ENCODE assay signal across 18 cellular contexts in the genomic region with DNA sequence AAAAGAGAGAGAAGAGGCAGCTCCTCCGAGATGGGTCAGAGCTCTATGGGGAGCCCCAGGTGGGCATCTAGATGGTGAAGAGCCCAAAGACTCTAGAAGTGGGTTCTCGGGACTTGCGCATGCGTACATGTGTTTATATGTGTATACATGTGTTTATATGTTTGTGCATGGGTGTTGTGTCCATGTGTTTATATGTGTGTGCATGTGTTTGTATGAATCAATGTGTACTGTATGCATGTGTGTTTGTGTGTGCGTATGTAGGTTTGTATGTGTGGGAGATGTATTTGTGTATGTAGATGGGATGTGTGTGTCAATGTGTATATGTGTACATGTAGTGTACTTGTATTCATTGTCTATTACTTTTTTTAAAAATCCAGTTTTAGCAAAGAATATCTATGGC. TPM values are rescaled to one million over a fixed set of nuclear protein-coding genes. Genes with fewer than 3 reads are reported as not detected.
DNase-seq lines count a peak whose midpoint lies in the region; ATAC-seq, FAIRE-seq and TF ChIP-seq lines count a peak whose summit lies in the region.
"Had no signal": no experiment of that assay in that cellular context is flagged by ENCODE, and none has a peak within 500 bp of the region (broad histone marks: within the 10 kb centered on the region; RNA-seq: fewer than 3 reads in every experiment).

No MANE protein-coding gene starts in this region.

- H3K27ac ChIP-seq in GM23248 (peak overlapping the region; percentile 45; the same call in 1 of the 2 replicates), IMR-90 (ENCODE audit: insufficient read depth, low read length) (no peak overlapping the region)
- H3K27ac ChIP-seq: PC-9, SJSA1 had no signal

- peaks cover 18% of the 10 kb centered on the region for H3F3A ChIP-seq in GM23248 (ENCODE audit: insufficient read depth)

- no peak overlapping the region for H4K8ac ChIP-seq in IMR-90 (ENCODE audit: low read depth in 2 of 2, low read length in 2 of 2)

- H3K36me3 ChIP-seq in GM23248 (ENCODE audit: low read depth) (no peaks in the 10 kb centered on the region), IMR-90 (ENCODE audit: control insufficient read depth, insufficient read depth, low read length) (no peaks in the 10 kb centered on the region)
- H3K36me3 ChIP-seq: SJSA1 had no signal

- H2AK9ac ChIP-seq in IMR-90 (replicated peaks; ENCODE audit: low read depth, low read length, poor library complexity), result no peak overlapping the region

- TF ChIP-seq CTCF in IMR-90 (conservative IDR thresholded peaks at IDR 0.05; ENCODE audit: low read depth, low read length) (no peak), fibroblast of mammary gland (conservative IDR thresholded peaks at IDR 0.05; ENCODE audit: control insufficient read depth, insufficient read depth, low read depth, low read length) (no peak)

- H3K9me1 ChIP-seq in IMR-90 (ENCODE audit: insufficient read depth, low read length), result peaks cover 8% of the 10 kb centered on the region

- H3K27me3 ChIP-seq in GM23248 (replicated peaks; ENCODE audit: insufficient read depth), result peaks cover 18% of the 10 kb centered on the region
- H3K27me3 ChIP-seq in IMR-90 (ENCODE audit: control insufficient read depth, insufficient read depth, low read length), result peaks cover 33% of the 10 kb centered on the region

- no peaks in the 10 kb centered on the region for H3K79me1 ChIP-seq in IMR-90 (ENCODE audit: low read depth in 1 of 2, low read length in 2 of 2)

- POLR2A ChIA-PET in IMR-90 (lab: Charles Lee; ENCODE audit: unreplicated experiment), result no interaction called here

- peak overlapping the region; percentile 36; the same call in 1 of the 2 replicates for H3K18ac ChIP-seq in IMR-90 (ENCODE audit: low read depth, low read length)

- in situ Hi-C loops in GM23248 (cut with MboI), result no loop called here
- in situ Hi-C loops in IMR-90 (cut with MboI; ENCODE audit: low sequenced_read_pairs), result no loop called here

- intact Hi-C loops in IMR-90 (cut with micrococcal nuclease), result no loop called here
- intact Hi-C loops in cardiac septum (cut with DNase I), result no loop called here

- H4K91ac ChIP-seq in IMR-90 (ENCODE audit: insufficient read depth, low read depth, low read length), result no peak overlapping the region

- H4K20me1 ChIP-seq in GM23248 (ENCODE audit: insufficient read depth) (no peaks in the 10 kb centered on the region), IMR-90 (ENCODE audit: insufficient read depth, low read length) (peaks cover 4% of the 10 kb centered on the region; the same call in 1 of the 2 replicates)

- H2AFZ ChIP-seq in GM23248 (no peak overlapping the region), IMR-90 (replicated peaks; ENCODE audit: low read length, poor library complexity) (no peak overlapping the region)
- H2AFZ ChIP-seq: PC-9 had no signal

- no peak for TF ChIP-seq RAD21 in IMR-90 (IDR thresholded peaks at IDR 0.05; ENCODE audit: low read length)

- no peak overlapping the region for H2BK15ac ChIP-seq in IMR-90 (ENCODE audit: low read depth, low read length)

- peak overlapping the region; percentile 29 for H2BK5ac ChIP-seq in IMR-90 (ENCODE audit: low read depth, low read length, poor library complexity, severe bottlenecking)

- H3K4ac ChIP-seq in IMR-90 (ENCODE audit: low read depth, low read length), result no peak overlapping the region

- H3K9me3 ChIP-seq in GM23248 (ENCODE audit: low read depth), result no peaks in the 10 kb centered on the region
- no peaks in the 10 kb centered on the region for H3K9me3 ChIP-seq in IMR-90 (ENCODE audit: control insufficient read depth, insufficient read depth, low read length)
- H3K9me3 ChIP-seq: SJSA1 had no signal

- CTCF ChIA-PET in IMR-90 (lab: Yijun Ruan, JAX), result interaction anchor here (0.6 kb wide), 1 partner anchor 21 kb away, joined by 3 read pairs; no protein-coding TSS in a partner anchor

- peak; percentile 13 for FAIRE-seq in urothelium cell line (lab: Jason Lieb, UNC)

- H3K4me3 ChIP-seq in GM23248 (no peak overlapping the region), IMR-90 (ENCODE audit: insufficient read depth, low read depth, low read length) (no peak overlapping the region), fibroblast of mammary gland (ENCODE audit: control insufficient read depth, low read depth, low read length) (no peak overlapping the region)
- H3K4me3 ChIP-seq: PC-9, SJSA1 had no signal

- dilution Hi-C loops in IMR-90 (cut with HindIII; ENCODE audit: low sequenced_read_pairs, unreplicated experiment), result no loop called here

- peak overlapping the region; percentile 27; the same call in 1 of the 2 replicates for H2AK5ac ChIP-seq in IMR-90 (ENCODE audit: low read depth, low read length)

- H4K5ac ChIP-seq in IMR-90 (ENCODE audit: low read depth, low read length), result no peak overlapping the region

- TF ChIP-seq POLR2A in IMR-90 (IDR thresholded peaks at IDR 0.05; ENCODE audit: low read depth, low read length), result no peak

- H3K4me2 ChIP-seq in GM23248 (ENCODE audit: unreplicated experiment) (peak overlapping the region; percentile 45), IMR-90 (ENCODE audit: low read depth, low read length) (no peak overlapping the region)
- H3K4me2 ChIP-seq: PC-9 had no signal

- H3K14ac ChIP-seq in IMR-90 (replicated peaks; ENCODE audit: low read depth, low read length), result no peak overlapping the region

- H3K9me2 ChIP-seq in GM23248 (ENCODE audit: insufficient read depth), result no peaks in the 10 kb centered on the region

- BruUV-seq in IMR-90 (replicated peaks; lab: Mats Ljungman, UMichigan), result no TSS peak

- no peak overlapping the region for H2BK120ac ChIP-seq in IMR-90 (ENCODE audit: low read depth, low read length)

- H2BK20ac ChIP-seq in IMR-90 (ENCODE audit: low read depth, low read length), result no peak overlapping the region

- H3K4me1 ChIP-seq in GM23248 (ENCODE audit: insufficient read depth) (peaks cover 16% of the 10 kb centered on the region), IMR-90 (ENCODE audit: control insufficient read depth, insufficient read depth, low read length) (peaks cover 11% of the 10 kb centered on the region)

- 98 to 99% methylated on average over 5 of the region's 5 CpGs for WGBS in GM23248 (ENCODE audit: low coverage in 1 of 2, low lambda C conversion rate in 2 of 2, missing lambda C conversion rate in 2 of 2), 2 experiments
- WGBS in IMR-90 (ENCODE audit: extremely low coverage in 2 of 2, insufficient read length in 1 of 2), 2 experiments, result 93 to 100% methylated on average over 1 to 5 of the region's 5 CpGs

- ATAC-seq in IMR-90 (ENCODE audit: low read depth), result peak; percentile 21
- no peak for ATAC-seq in HG02885 (IDR thresholded peaks at IDR 0.05; ENCODE audit: poor library complexity, unreplicated experiment)

- DNase-seq in GM23248 (no peak), IMR-90 (no peak), fibroblast of mammary gland (ENCODE audit: low read depth) (peak; percentile 2), urothelium cell line (ENCODE audit: low spot score) (no peak), GM03348 (ENCODE audit: low spot score) (no peak), cardiac septum (ENCODE audit: low spot score) (no peak)
- DNase-seq: COR-L47, GF-D8, KG1, NCI-H1048, NCI-H1436 treated with DMSO at 0.1 percent for 48 hours, NCI-H748 treated with DMSO at 0.1 percent for 48 hours had no signal

- no peak overlapping the region for H3K56ac ChIP-seq in IMR-90 (ENCODE audit: extremely low read depth, insufficient read depth, low read length)

- H3K23ac ChIP-seq in IMR-90 (ENCODE audit: low read depth, low read length), result no peak overlapping the region

- H3K9ac ChIP-seq in GM23248 (no peak overlapping the region), IMR-90 (ENCODE audit: low read depth, low read length) (no peak overlapping the region)

- no peaks in the 10 kb centered on the region for H3K79me2 ChIP-seq in GM23248 (ENCODE audit: insufficient read depth)

TF ChIP-seq in IMR-90, 13 proteins besides CTCF, POLR2A, EP300 and RAD21 (continues in another document):
- TF ChIP-seq BHLHE40 (IDR thresholded peaks at IDR 0.05; ENCODE audit: low read depth, low read length) (no peak), MXI1 (IDR thresholded peaks at IDR 0.05; ENCODE audit: borderline replicate concordance, low read depth, low read length) (no peak)

RNA-seq across cellular contexts. Expression of gene DNPEP, which starts 25.6 kb away (rescaled TPM):
- 79.8 and 84.5 TPM in 2 replicates for total RNA-seq in GM23248 (2014; rRNA removed; shearing (Covaris generic))
- polyA plus RNA-seq in GM23248 (2016; fragmentation: Nextera tagmentation; extraction: Ambion mirVana), result 54.5 and 57.5 TPM in 2 replicates
- total RNA-seq in IMR-90 (2012; rRNA removed), result 74.7 and 89.4 TPM in 2 replicates
- 74.2 and 75.1 TPM in 2 replicates for polyA plus RNA-seq in IMR-90 (2012; rRNA removed)
- polyA plus RNA-seq in IMR-90 (2012; cell fraction: cytosol; rRNA removed), result 40.9 and 81.3 TPM in 2 replicates
- 134 and 230 TPM in 2 replicates for polyA plus RNA-seq in IMR-90 (2012; cell fraction: nucleus; rRNA removed; ENCODE audit: low replicate concordance)
- 47.2 TPM for total RNA-seq in cardiac septum

RNA-seq across cellular contexts. Expression of gene RESP18, which starts 29.5 kb away (rescaled TPM):
- not detected in 2 replicates for total RNA-seq in GM23248 (2014; rRNA removed; shearing (Covaris generic))
- polyA plus RNA-seq in GM23248 (2016; fragmentation: Nextera tagmentation; extraction: Ambion mirVana) (not detected in 2 replicates), IMR-90 (2012; rRNA removed) (not detected in 2 replicates)
- total RNA-seq in IMR-90 (2012; rRNA removed) (not detected in 2 replicates), cardiac septum (not detected)
- polyA plus RNA-seq in IMR-90 (2012; cell fraction: cytosol; rRNA removed), result not detected in 2 replicates
- not detected in 2 replicates for polyA plus RNA-seq in IMR-90 (2012; cell fraction: nucleus; rRNA removed; ENCODE audit: low replicate concordance)
- total RNA-seq: Daoy, M059J, NCI-H460, PC-9, SJSA1 had no signal

RNA-seq across cellular contexts. Expression of gene PTPRN, which starts 52.9 kb away (rescaled TPM):
- 50.5 and 54.1 TPM in 2 replicates for total RNA-seq in GM23248 (2014; rRNA removed; shearing (Covaris generic))
- polyA plus RNA-seq in GM23248 (2016; fragmentation: Nextera tagmentation; extraction: Ambion mirVana) (29.2 and 30.5 TPM in 2 replicates), IMR-90 (2012; rRNA removed) (21.4 and 22.0 TPM in 2 replicates)
- total RNA-seq in IMR-90 (2012; rRNA removed) (4.4 and 5.2 TPM in 2 replicates), cardiac septum (0.97 TPM)
- 16.3 and 28.2 TPM in 2 replicates for polyA plus RNA-seq in IMR-90 (2012; cell fraction: cytosol; rRNA removed)
- 20.4 and 43.0 TPM in 2 replicates for polyA plus RNA-seq in IMR-90 (2012; cell fraction: nucleus; rRNA removed; ENCODE audit: low replicate concordance)
- total RNA-seq: PC-9 had no signal

RNA-seq across cellular contexts. Expression of gene DES, which starts 56.1 kb away (rescaled TPM):
- 0.51 and 2.7 TPM in 2 replicates for total RNA-seq in GM23248 (2014; rRNA removed; shearing (Covaris generic))
- 0.75 and 1.1 TPM in 2 replicates for polyA plus RNA-seq in GM23248 (2016; fragmentation: Nextera tagmentation; extraction: Ambion mirVana)
- 3.3 and 4.3 TPM in 2 replicates for total RNA-seq in IMR-90 (2012; rRNA removed)
- polyA plus RNA-seq in IMR-90 (2012; rRNA removed), result 4.0 and 4.9 TPM in 2 replicates
- polyA plus RNA-seq in IMR-90 (2012; cell fraction: cytosol; rRNA removed), result 3.4 and 4.1 TPM in 2 replicates
- 3.2 TPM in 2 replicates for polyA plus RNA-seq in IMR-90 (2012; cell fraction: nucleus; rRNA removed; ENCODE audit: low replicate concordance)
- total RNA-seq in cardiac septum, result 21,230 TPM
- total RNA-seq: M059J, PC-9 had no signal
